ENCODE assay signal across 8 cellular contexts in genomic region chr10:110843031-110843430, GRCh38. TPM values are rescaled to one million over a fixed set of nuclear protein-coding genes. Genes with fewer than 3 reads are reported as not detected.
DNase-seq lines count a peak whose midpoint lies in the region; ATAC-seq and TF ChIP-seq lines count a peak whose summit lies in the region.
"Had no signal": no experiment of that assay in that cellular context is flagged by ENCODE, and none has a peak within 500 bp of the region (broad histone marks: within the 10 kb centered on the region; RNA-seq: fewer than 3 reads in every experiment).

No MANE protein-coding gene starts in this region.

- H3K4me1 ChIP-seq in HEK293 (ENCODE audit: control insufficient read depth, insufficient read depth, low read length) (peaks cover 5% of the 10 kb centered on the region; the same call in 1 of the 2 replicates), duodenal mucosa (ENCODE audit: control insufficient read depth in 1 of 2, insufficient read depth in 2 of 2, low read length in 2 of 2) (peaks cover 75 to 82% of the 10 kb centered on the region in 2 donors), ovary (ENCODE audit: insufficient read depth) (peaks cover 22% of the 10 kb centered on the region)

- POLR2A ChIA-PET in HEK293 (lab: Yijun Ruan, JAX), result no interaction called here

- H3K27me3 ChIP-seq in duodenal mucosa (ENCODE audit: control insufficient read depth in 1 of 2, insufficient read depth in 2 of 2, low read length in 2 of 2) (no peaks in the 10 kb centered on the region), ovary (no peaks in the 10 kb centered on the region)
- H3K27me3 ChIP-seq: gastrocnemius medialis had no signal

- peak; percentile 82 for ATAC-seq in GM18873 (IDR thresholded peaks at IDR 0.05; ENCODE audit: low FRiP score, unreplicated experiment)

- peak overlapping the region; percentile 4 to 39 for H3K9ac ChIP-seq in duodenal mucosa (ENCODE audit: low read depth in 1 of 2, low read length in 2 of 2)

- intact Hi-C loops in ovary (cut with DNase I), result no loop called here

- H3K36me3 ChIP-seq in HEK293 (ENCODE audit: control insufficient read depth in 2 of 2, insufficient read depth in 1 of 2, low read length in 2 of 2) (no peaks in the 10 kb centered on the region), duodenal mucosa (ENCODE audit: control insufficient read depth in 1 of 2, insufficient read depth in 2 of 2, low read length in 2 of 2) (no peaks in the 10 kb centered on the region), ovary (no peaks in the 10 kb centered on the region)
- H3K36me3 ChIP-seq: gastrocnemius medialis had no signal

- no peak for TF ChIP-seq EP300 in ovary (IDR thresholded peaks at IDR 0.05)

- H3K4me3 ChIP-seq in HEK293 (ENCODE audit: low read depth, low read length) (no peak overlapping the region), duodenal mucosa (ENCODE audit: low read depth in 1 of 2, low read length in 2 of 2) (no peak overlapping the region), ovary (no peak overlapping the region)
- H3K4me3 ChIP-seq: gastrocnemius medialis had no signal

- TF ChIP-seq CTCF in HEK293 (tag by site-specific recombination; IDR thresholded peaks at IDR 0.05) (no peak), ovary (IDR thresholded peaks at IDR 0.05) (no peak)

- CTCF ChIA-PET in HEK293 (lab: Yijun Ruan, JAX), result interaction anchor here (0.6 to 1.0 kb wide), 2 partner anchors 16 to 162 kb away, joined by 3 read pairs; no protein-coding TSS in a partner anchor

- H3K9me3 ChIP-seq in HEK293 (ENCODE audit: control insufficient read depth, insufficient read depth, low read depth, low read length), result no peaks in the 10 kb centered on the region
- H3K9me3 ChIP-seq in duodenal mucosa (ENCODE audit: control insufficient read depth in 1 of 2, low read length in 2 of 2), result no peaks in the 10 kb centered on the region
- H3K9me3 ChIP-seq in ovary, result no peaks in the 10 kb centered on the region
- H3K9me3 ChIP-seq: gastrocnemius medialis had no signal

- DNase-seq in NCI-H1436 (lab: John Stamatoyannopoulos, UW) (peak; percentile 62), midbrain (lab: John Stamatoyannopoulos, UW) (no peak), H4 (ENCODE audit: low spot score) (no peak), ovary (no peak)
- DNase-seq: gastrocnemius medialis had no signal

- H3K27ac ChIP-seq in HEK293 (ENCODE audit: extremely low read depth, low read depth, low read length) (0 out of 2 replicates have a peak overlapping the region, but pooled peaks have one; percentile 20), duodenal mucosa (ENCODE audit: low read depth, low read length) (peak overlapping the region; percentile 47), ovary (no peak overlapping the region)
- H3K27ac ChIP-seq: gastrocnemius medialis had no signal

- TF ChIP-seq POLR2A in ovary (IDR thresholded peaks at IDR 0.05), result no peak

- 37 to 80% (median 64%) methylated on average over 2 of the region's 2 CpGs for WGBS in ovary, 3 donors

TF ChIP-seq in HEK293, 187 proteins besides CTCF, POLR2A, EP300 and RAD21:
- peak; percentile 73; the same call in 1 of the 2 replicates for TF ChIP-seq MZF1 (tag by site-specific recombination; IDR thresholded peaks at IDR 0.05; ENCODE audit: borderline replicate concordance)
- no peak for TF ChIP-seq ZBTB44 (tag by site-specific recombination; IDR thresholded peaks at IDR 0.05)

RNA-seq across cellular contexts. Expression of gene PDCD4, which starts 28.7 kb away (rescaled TPM):
- total RNA-seq in H4 (2014; rRNA removed; shearing (Covaris generic)), result 32.6 and 36.8 TPM in 2 replicates
- total RNA-seq in ovary, result 100 to 1,000 TPM; 103 to 399 (median 185) TPM
- polyA plus RNA-seq in ovary, result 100 to 1,000 TPM; 136 to 209 TPM

Comparison
In these comparisons a context has a peak if more than half of its experiments do, and no peak if none do; other contexts are left out.
1. H3K27ac ChIP-seq: peak in HEK293 (single experiment) and duodenal mucosa (single experiment); none in ovary (0 of 2).